In the genomic region with DNA sequence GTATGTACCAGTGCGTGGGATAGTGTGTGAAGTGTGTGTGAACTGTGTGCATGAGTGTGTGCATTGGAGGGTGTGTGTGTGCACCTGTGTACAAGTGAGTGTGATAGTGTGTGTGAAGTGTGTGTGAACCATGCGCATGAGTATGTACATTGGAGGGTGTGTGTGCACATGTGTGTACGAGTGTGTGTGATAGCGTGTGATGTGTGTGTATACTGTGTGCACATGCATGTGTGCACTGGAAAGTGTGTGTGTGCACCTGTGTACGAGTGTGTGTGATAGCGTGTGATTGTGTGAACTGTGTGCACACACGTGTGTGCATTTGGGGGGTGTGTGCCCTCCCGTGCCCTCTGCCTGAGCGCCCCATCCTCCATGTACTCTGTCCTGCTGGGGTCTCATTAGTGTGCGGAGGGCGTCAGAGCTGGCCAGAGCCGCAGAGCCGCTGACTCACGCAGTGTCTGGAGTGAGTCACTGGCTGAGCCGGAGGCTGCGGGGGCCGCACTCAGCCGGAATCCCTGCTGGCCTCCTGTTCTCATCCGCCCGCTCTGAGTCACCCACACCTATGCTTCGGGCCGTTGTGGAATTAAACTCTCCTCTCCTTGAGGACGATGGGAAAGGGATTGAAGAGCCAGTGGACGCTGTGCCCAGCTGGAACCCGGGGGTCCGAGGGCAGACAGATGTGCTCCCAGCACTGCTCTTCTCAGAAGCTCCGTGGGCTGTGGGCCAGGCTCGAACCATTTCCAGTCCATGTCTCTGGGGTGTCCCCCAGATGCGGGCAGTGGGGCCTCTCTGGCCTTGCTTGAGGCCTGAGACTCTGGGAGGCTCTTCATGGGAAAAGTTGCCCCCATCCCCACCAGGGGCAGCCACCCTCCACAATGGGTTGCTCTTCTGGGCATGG, we compare ENCODE assay signal across 10 cellular contexts. TPM values are rescaled to one million over a fixed set of nuclear protein-coding genes. Genes with fewer than 3 reads are reported as not detected.
DNase-seq lines count a peak whose midpoint lies in the region; ATAC-seq, FAIRE-seq and TF ChIP-seq lines count a peak whose summit lies in the region.
"Had no signal": no experiment of that assay in that cellular context is flagged by ENCODE, and none has a peak within 500 bp of the region (broad histone marks: within the 10 kb centered on the region; RNA-seq: fewer than 3 reads in every experiment).

No MANE protein-coding gene starts in this region.

- no peak overlapping the region for H3K4me3 Mint-ChIP-seq in activated T-cell treated with anti-CD3 and anti-CD28 coated beads, Interleukin-2, amount 50 U/mL, for 4 hours
- H3K4me3 Mint-ChIP-seq in nephron progenitor cell: no peak overlapping the region
- H3K4me3 Mint-ChIP-seq: CD14-positive monocyte had no signal

- no peaks in the 10 kb centered on the region for H3K9me3 Mint-ChIP-seq in activated T-cell treated with anti-CD3 and anti-CD28 coated beads, Interleukin-2, amount 50 U/mL, for 4 hours
- no peaks in the 10 kb centered on the region for H3K9me3 Mint-ChIP-seq in nephron progenitor cell
- H3K9me3 Mint-ChIP-seq: CD14-positive monocyte had no signal

- FAIRE-seq in HTR-8/SVneo (lab: Jason Lieb, UNC): peak; percentile 100

- peaks cover 11% of the 10 kb centered on the region for H3K27me3 Mint-ChIP-seq in activated T-cell treated with anti-CD3 and anti-CD28 coated beads, Interleukin-2, amount 50 U/mL, for 4 hours (ENCODE audit: low read depth)
- peaks cover 22% of the 10 kb centered on the region for H3K27me3 Mint-ChIP-seq in nephron progenitor cell (ENCODE audit: low read depth, poor library complexity)

- H3K36me3 Mint-ChIP-seq in activated T-cell treated with anti-CD3 and anti-CD28 coated beads, Interleukin-2, amount 50 U/mL, for 4 hours (ENCODE audit: insufficient read depth): no peaks in the 10 kb centered on the region
- no peaks in the 10 kb centered on the region for H3K36me3 Mint-ChIP-seq in nephron progenitor cell (ENCODE audit: low read depth)
- H3K36me3 Mint-ChIP-seq: CD14-positive monocyte had no signal

- H3K27ac Mint-ChIP-seq in nephron progenitor cell: no peak overlapping the region
- H3K27ac Mint-ChIP-seq: CD14-positive monocyte had no signal

- ATAC-seq in left lobe of liver: no peak
- ATAC-seq in activated T-cell treated with anti-CD3 and anti-CD28 coated beads, Interleukin-2, amount 50 U/mL, for 4 hours: no peak

- peaks cover 37% of the 10 kb centered on the region for H3K4me1 Mint-ChIP-seq in activated T-cell treated with anti-CD3 and anti-CD28 coated beads, Interleukin-2, amount 50 U/mL, for 4 hours (ENCODE audit: low read depth)
- peaks cover 2% of the 10 kb centered on the region for H3K4me1 Mint-ChIP-seq in nephron progenitor cell
- H3K4me1 Mint-ChIP-seq: CD14-positive monocyte had no signal

- TF ChIP-seq CTCF in astrocyte of the cerebellum (IDR thresholded peaks at IDR 0.05; ENCODE audit: low read depth, low read length, missing control alignments) (no peak), nephron progenitor cell (IDR thresholded peaks at IDR 0.05) (no peak)

- in situ Hi-C loops in astrocyte of the cerebellum (cut with HindIII; ENCODE audit: low sequenced_read_pairs): no loop called here

- DNase-seq in A172 (ENCODE audit: low spot score) (peak; percentile 97), HTR-8/SVneo (ENCODE audit: insufficient read length, low spot score) (peak; percentile 100), astrocyte of the cerebellum (ENCODE audit: low read depth) (peak; percentile 94), iris pigment epithelial cell (ENCODE audit: low read depth) (peak; percentile 97), left lobe of liver (ENCODE audit: low spot score) (no peak), nephron progenitor cell (no peak)
- no peak for DNase-seq in activated T-cell treated with anti-CD3 and anti-CD28 coated beads, Interleukin-2, amount 50 U/mL, for 4 hours
- no peak for DNase-seq in central memory CD4-positive, alpha-beta T cell
- DNase-seq: glutamatergic neuron had no signal

- H3K4me3 ChIP-seq in astrocyte of the cerebellum (ENCODE audit: low read depth, low read length): peak overlapping the region; percentile 2

RNA-seq across cellular contexts. Expression of gene STX16, which starts 27.3 kb away (rescaled TPM):
- 10.9 and 13.5 TPM in 2 replicates for total RNA-seq in A172 (2014; rRNA removed; shearing (Covaris generic))
- total RNA-seq in left lobe of liver: 25.7 TPM
- 10 to 100 TPM; 52.2 to 67.6 (median 55.4) TPM for total RNA-seq in activated T-cell treated with anti-CD3 and anti-CD28 coated beads, Interleukin-2, amount 50 U/mL, for 4 hours

Comparison
In these comparisons a context has a peak if more than half of its experiments do, and no peak if none do; other contexts are left out.
1. DNase-seq: peak in A172 (single experiment), HTR-8/SVneo (single experiment), astrocyte of the cerebellum (single experiment) and iris pigment epithelial cell (single experiment); none in left lobe of liver (single experiment), activated T-cell treated with anti-CD3 and anti-CD28 coated beads, Interleukin-2, amount 50 U/mL, for 4 hours (single experiment), central memory CD4-positive, alpha-beta T cell (single experiment) and nephron progenitor cell (single experiment).